Comparison of ENCODE assay signal across 1 cellular context in genomic region chr17:19648475-19649406, GRCh38.
A peak's percentile ranks its signal among the peaks of the same experiment; 100 is the strongest.
TF ChIP-seq lines count a peak whose summit lies in the region.

TSS of gene ALDH3A2 (plus strand) at chr17:19648751. CDS start at chr17:19648972, 221 bp downstream.

TF ChIP-seq in HepG2, 621 proteins besides CTCF, POLR2A, EP300 and RAD21 (continued from another document and continues in another):
- 0 out of 2 replicates have a peak, but pooled peaks have one; percentile 59 for TF ChIP-seq ZBTB44 (CRISPR knock-in tag; IDR thresholded peaks at IDR 0.05)
- 0 out of 2 replicates have a peak, but pooled peaks have one; percentile 85 for TF ChIP-seq GFI1 (CRISPR knock-in tag; IDR thresholded peaks at IDR 0.05; ENCODE audit: borderline replicate concordance)
- no peak for TF ChIP-seq TCF12 (IDR thresholded peaks at IDR 0.05)
- TF ChIP-seq TCF12 (CRISPR knock-in tag; IDR thresholded peaks at IDR 0.05): peak; percentile 93; the same call in 1 of the 2 replicates
- TF ChIP-seq LRRFIP1 (CRISPR knock-in tag; conservative IDR thresholded peaks at IDR 0.05): 0 out of 2 replicates have a peak, but pooled peaks have one; percentile 58
- TF ChIP-seq NR2F2 (IDR thresholded peaks at IDR 0.05; ENCODE audit: borderline replicate concordance, low read depth): peak; percentile 88; the same call in 1 of the 2 replicates
- peak; percentile 76 for TF ChIP-seq FOXK1 (CRISPR knock-in tag; IDR thresholded peaks at IDR 0.05; ENCODE audit: borderline replicate concordance, low read depth)
- peak; percentile 99 for TF ChIP-seq RBFOX2 (IDR thresholded peaks at IDR 0.05; ENCODE audit: low read depth, low read length)
- peak; percentile 76 for TF ChIP-seq IKZF4 (CRISPR knock-in tag; IDR thresholded peaks at IDR 0.05; ENCODE audit: borderline replicate concordance, low read depth, not compliant biosample characterization)
- peak; percentile 87 for TF ChIP-seq MLX (CRISPR knock-in tag; IDR thresholded peaks at IDR 0.05)
- peak; percentile 75; the same call in 1 of the 2 replicates for TF ChIP-seq ZBTB3 (CRISPR knock-in tag; IDR thresholded peaks at IDR 0.05; ENCODE audit: borderline replicate concordance, low read depth)
- peak; percentile 45; the same call in 2 of the 3 replicates for TF ChIP-seq MXI1 (IDR thresholded peaks at IDR 0.05; ENCODE audit: borderline replicate concordance, low read depth, low read length)
- peak; percentile 98 for TF ChIP-seq HOXA5 (CRISPR knock-in tag; IDR thresholded peaks at IDR 0.05)
- TF ChIP-seq RBM22 (optimal IDR thresholded peaks at IDR 0.05; ENCODE audit: low read length): peak; percentile 53
- peak; percentile 82 for TF ChIP-seq ZSCAN25 (CRISPR knock-in tag; IDR thresholded peaks at IDR 0.05)
- peak; percentile 95 for TF ChIP-seq HDAC1 (CRISPR knock-in tag; IDR thresholded peaks at IDR 0.05)
- TF ChIP-seq DNMT1 (CRISPR knock-in tag; IDR thresholded peaks at IDR 0.05): no peak
- peak; percentile 97 for TF ChIP-seq NRL (CRISPR knock-in tag; IDR thresholded peaks at IDR 0.05; ENCODE audit: borderline replicate concordance)
- TF ChIP-seq ZNF800 (CRISPR knock-in tag; IDR thresholded peaks at IDR 0.05): peak; percentile 94
- no peak; the same call in 1 of the 2 replicates for TF ChIP-seq ZNF749 (CRISPR knock-in tag; IDR thresholded peaks at IDR 0.05; ENCODE audit: borderline replicate concordance)
- peak; percentile 89 for TF ChIP-seq PHF8 (CRISPR knock-in tag; IDR thresholded peaks at IDR 0.05)
- no peak; the same call in 1 of the 2 replicates for TF ChIP-seq SMC3 (IDR thresholded peaks at IDR 0.05; ENCODE audit: low read length)
- no peak for TF ChIP-seq MAFF (IDR thresholded peaks at IDR 0.05; ENCODE audit: low read depth, low read length)
- peak; percentile 76; the same call in 1 of the 2 replicates for TF ChIP-seq RCOR2 (CRISPR knock-in tag; IDR thresholded peaks at IDR 0.05)
- peak; percentile 52; the same call in 1 of the 2 replicates for TF ChIP-seq ZNF274 (CRISPR knock-in tag; IDR thresholded peaks at IDR 0.05)
- TF ChIP-seq ZNF598 (CRISPR knock-in tag; IDR thresholded peaks at IDR 0.05; ENCODE audit: borderline replicate concordance): peak; percentile 40; the same call in 1 of the 2 replicates
- no peak for TF ChIP-seq ZNF496 (CRISPR knock-in tag; IDR thresholded peaks at IDR 0.05; ENCODE audit: insufficient replicate concordance)
- TF ChIP-seq ZNF704 (CRISPR knock-in tag; IDR thresholded peaks at IDR 0.05; ENCODE audit: borderline replicate concordance): peak; percentile 95
- TF ChIP-seq TEAD3 (CRISPR knock-in tag; optimal IDR thresholded peaks at IDR 0.05; ENCODE audit: borderline replicate concordance): peak; percentile 80
- TF ChIP-seq ZBTB2 (CRISPR knock-in tag; IDR thresholded peaks at IDR 0.05; ENCODE audit: low read depth): peak; percentile 80; the same call in 1 of the 2 replicates
- peak; percentile 79 for TF ChIP-seq MLXIP (CRISPR knock-in tag; IDR thresholded peaks at IDR 0.05; ENCODE audit: borderline replicate concordance)
- TF ChIP-seq ZNF512 (CRISPR knock-in tag; IDR thresholded peaks at IDR 0.05): no peak
- TF ChIP-seq RFX3 (CRISPR knock-in tag; IDR thresholded peaks at IDR 0.05): no peak
- TF ChIP-seq KLF9 (CRISPR knock-in tag; IDR thresholded peaks at IDR 0.05; ENCODE audit: low read depth): peak; percentile 61; the same call in 1 of the 2 replicates
- TF ChIP-seq ZNF609 (CRISPR knock-in tag; IDR thresholded peaks at IDR 0.05; ENCODE audit: borderline replicate concordance): peak; percentile 92
- peak; percentile 87; the same call in 1 of the 2 replicates for TF ChIP-seq ZNF737 (CRISPR knock-in tag; IDR thresholded peaks at IDR 0.05; ENCODE audit: borderline replicate concordance)
- peak; percentile 91 for TF ChIP-seq ARNTL (CRISPR knock-in tag; IDR thresholded peaks at IDR 0.05)
- TF ChIP-seq MEIS2 (CRISPR knock-in tag; IDR thresholded peaks at IDR 0.05): peak; percentile 94; the same call in 1 of the 2 replicates
- peak; percentile 86; the same call in 1 of the 2 replicates for TF ChIP-seq ZNF879 (CRISPR knock-in tag; IDR thresholded peaks at IDR 0.05)
